12 cellular contexts compared by ENCODE assay signal in the genomic region with DNA sequence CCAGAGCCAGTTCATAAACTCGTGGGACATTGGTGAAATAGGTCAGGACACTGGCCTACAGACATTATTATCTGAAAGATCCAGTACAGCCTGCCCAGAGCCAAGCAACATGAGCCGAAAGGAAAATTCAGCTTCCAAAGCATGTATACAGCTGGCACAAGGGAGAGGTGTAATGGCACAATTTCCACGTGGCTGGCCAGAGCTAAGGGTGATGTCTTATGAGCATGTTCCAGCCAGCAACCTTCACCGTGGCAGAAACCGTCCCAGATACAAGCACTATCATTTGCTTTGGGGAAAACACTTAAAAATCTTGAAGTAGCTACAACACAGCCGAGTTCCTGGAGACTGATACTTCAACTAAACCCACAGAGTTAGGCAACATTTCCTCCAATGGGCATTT. TPM values are rescaled to one million over a fixed set of nuclear protein-coding genes. Genes with fewer than 3 reads are reported as not detected.
DNase-seq lines count a peak whose midpoint lies in the region; ATAC-seq and TF ChIP-seq lines count a peak whose summit lies in the region.
"Had no signal": no experiment of that assay in that cellular context is flagged by ENCODE, and none has a peak within 500 bp of the region (broad histone marks: within the 10 kb centered on the region; RNA-seq: fewer than 3 reads in every experiment).

No MANE protein-coding gene starts in this region.

- ATAC-seq in activated T-cell treated with anti-CD3 and anti-CD28 coated beads, Interleukin-2, amount 50 U/mL, for 4 hours, result no peak
- ATAC-seq in GM19397 (IDR thresholded peaks at IDR 0.05; ENCODE audit: unreplicated experiment) (no peak), left colon (no peak)
- ATAC-seq: body of pancreas had no signal

- H3K27ac ChIP-seq in dorsolateral prefrontal cortex, result peak overlapping the region in 52 of 59 donors; percentile 5 to 98 (median 62)
- H3K27ac ChIP-seq: body of pancreas, epithelial cell of prostate had no signal

- no peak overlapping the region for H3K4me3 ChIP-seq in dorsolateral prefrontal cortex
- H3K4me3 ChIP-seq: body of pancreas had no signal

- peak overlapping the region; percentile 51 for H3K27ac Mint-ChIP-seq in activated T-cell treated with anti-CD3 and anti-CD28 coated beads, Interleukin-2, amount 50 U/mL, for 24 hours
- H3K27ac Mint-ChIP-seq in nephron (peak overlapping the region; percentile 75 to 94 (median 84)), type B pancreatic cell (peak overlapping the region; percentile 39)
- H3K27ac Mint-ChIP-seq: stimulated activated naive CD8-positive, alpha-beta T cell treated with anti-CD3 and anti-CD28 coated beads, Interleukin-15, Interleukin-2, amounts not matched to agents 100 ng/mL and 50 ng/mL, for 24 hours had no signal

- H3K4me1 Mint-ChIP-seq in activated T-cell treated with anti-CD3 and anti-CD28 coated beads, Interleukin-2, amount 50 U/mL, for 24 hours (ENCODE audit: low read depth), result peaks cover 52% of the 10 kb centered on the region
- peaks cover 50% of the 10 kb centered on the region for H3K4me1 Mint-ChIP-seq in activated T-cell treated with anti-CD3 and anti-CD28 coated beads, Interleukin-2, amount 50 U/mL, for 4 hours (ENCODE audit: low read depth)
- H3K4me1 Mint-ChIP-seq in nephron (peaks cover 75% of the 10 kb centered on the region), type B pancreatic cell (ENCODE audit: unreplicated experiment) (peaks cover 57% of the 10 kb centered on the region)

- no peaks in the 10 kb centered on the region for H3K9me3 Mint-ChIP-seq in activated T-cell treated with anti-CD3 and anti-CD28 coated beads, Interleukin-2, amount 50 U/mL, for 24 hours
- no peaks in the 10 kb centered on the region for H3K9me3 Mint-ChIP-seq in activated T-cell treated with anti-CD3 and anti-CD28 coated beads, Interleukin-2, amount 50 U/mL, for 4 hours
- H3K9me3 Mint-ChIP-seq in nephron, result no peaks in the 10 kb centered on the region
- no peaks in the 10 kb centered on the region for H3K9me3 Mint-ChIP-seq in type B pancreatic cell
- H3K9me3 Mint-ChIP-seq: neural crest cell; stimulated activated naive CD8-positive, alpha-beta T cell treated with anti-CD3 and anti-CD28 coated beads, Interleukin-15, Interleukin-2, amounts not matched to agents 100 ng/mL and 50 ng/mL, for 24 hours had no signal

- no peak for TF ChIP-seq CTCF in dorsolateral prefrontal cortex (IDR thresholded peaks at IDR 0.05 in 54 of 56, conservative IDR thresholded peaks at IDR 0.05 in 2 of 56; ENCODE audit: low read depth in 1 of 56, partially characterized antibody in 56 of 56)
- no peak for TF ChIP-seq CTCF in nephron (IDR thresholded peaks at IDR 0.05; ENCODE audit: unreplicated experiment in 3 of 3)
- no peak for TF ChIP-seq CTCF in type B pancreatic cell (conservative IDR thresholded peaks at IDR 0.05)

- no peaks in the 10 kb centered on the region for H3K36me3 Mint-ChIP-seq in activated T-cell treated with anti-CD3 and anti-CD28 coated beads, Interleukin-2, amount 50 U/mL, for 24 hours (ENCODE audit: low read depth)
- no peaks in the 10 kb centered on the region for H3K36me3 Mint-ChIP-seq in activated T-cell treated with anti-CD3 and anti-CD28 coated beads, Interleukin-2, amount 50 U/mL, for 4 hours (ENCODE audit: insufficient read depth)
- H3K36me3 Mint-ChIP-seq in nephron (ENCODE audit: low read depth) (no peaks in the 10 kb centered on the region), type B pancreatic cell (no peaks in the 10 kb centered on the region)

- intact Hi-C loops in dorsolateral prefrontal cortex (cut with DNase I) (no loop called here), left colon (cut with DNase I, micrococcal nuclease) (no loop called here)

- no peaks in the 10 kb centered on the region for H3K27me3 ChIP-seq in dorsolateral prefrontal cortex
- H3K27me3 ChIP-seq: body of pancreas had no signal

- no peak for DNase-seq in activated T-cell treated with anti-CD3 and anti-CD28 coated beads, Interleukin-2, amount 50 U/mL, for 24 hours
- DNase-seq in activated T-cell treated with anti-CD3 and anti-CD28 coated beads, Interleukin-2, amount 50 U/mL, for 4 hours, result no peak
- DNase-seq in dorsolateral prefrontal cortex (no peak), type B pancreatic cell (ENCODE audit: extremely low spot score, unreplicated experiment) (no peak), OCI-M2 (lab: John Stamatoyannopoulos, UW; ENCODE audit: unreplicated experiment) (no peak), left colon (no peak)
- DNase-seq: body of pancreas had no signal

- no peaks in the 10 kb centered on the region for H3K27me3 Mint-ChIP-seq in activated T-cell treated with anti-CD3 and anti-CD28 coated beads, Interleukin-2, amount 50 U/mL, for 24 hours
- no peaks in the 10 kb centered on the region for H3K27me3 Mint-ChIP-seq in activated T-cell treated with anti-CD3 and anti-CD28 coated beads, Interleukin-2, amount 50 U/mL, for 4 hours (ENCODE audit: low read depth)
- H3K27me3 Mint-ChIP-seq in nephron (ENCODE audit: low read depth) (peaks cover 3% of the 10 kb centered on the region), type B pancreatic cell (no peaks in the 10 kb centered on the region)
- H3K27me3 Mint-ChIP-seq: stimulated activated naive CD8-positive, alpha-beta T cell treated with anti-CD3 and anti-CD28 coated beads, Interleukin-15, Interleukin-2, amounts not matched to agents 100 ng/mL and 50 ng/mL, for 24 hours had no signal

- no peak overlapping the region for H3K4me3 Mint-ChIP-seq in activated T-cell treated with anti-CD3 and anti-CD28 coated beads, Interleukin-2, amount 50 U/mL, for 24 hours
- no peak overlapping the region for H3K4me3 Mint-ChIP-seq in activated T-cell treated with anti-CD3 and anti-CD28 coated beads, Interleukin-2, amount 50 U/mL, for 4 hours
- H3K4me3 Mint-ChIP-seq in nephron (no peak overlapping the region), type B pancreatic cell (no peak overlapping the region)
- H3K4me3 Mint-ChIP-seq: neural crest cell; stimulated activated naive CD8-positive, alpha-beta T cell treated with anti-CD3 and anti-CD28 coated beads, Interleukin-15, Interleukin-2, amounts not matched to agents 100 ng/mL and 50 ng/mL, for 24 hours had no signal

RNA-seq across cellular contexts. Expression of a gene that starts 44.6 kb away (rescaled TPM):
- 10 to 100 TPM; 41.3 to 59.7 (median 47.7) TPM for total RNA-seq in activated T-cell treated with anti-CD3 and anti-CD28 coated beads, Interleukin-2, amount 50 U/mL, for 4 hours
- 100 to 1,000 TPM in 112 of 120 experiments, 10 to 100 TPM in 8; 87.2 to 202 (median 122) TPM for total RNA-seq in dorsolateral prefrontal cortex
- 87.9 and 103 TPM in 2 replicates for total RNA-seq in type B pancreatic cell (ENCODE audit: low replicate concordance)
- total RNA-seq in left colon, result 100 to 1,000 TPM in 1 of 2 donors, 10 to 100 TPM in 1; 85.6 to 128 TPM

RNA-seq across cellular contexts. Expression of a gene that starts 53.1 kb away (rescaled TPM):
- total RNA-seq in activated T-cell treated with anti-CD3 and anti-CD28 coated beads, Interleukin-2, amount 50 U/mL, for 4 hours, result 10 to 100 TPM; 16.8 to 19.0 (median 17.5) TPM
- total RNA-seq in dorsolateral prefrontal cortex (10 to 100 TPM in 39 of 120 experiments, 1 to 10 TPM in 81; 1.8 to 27.0 (median 7.9) TPM), type B pancreatic cell (ENCODE audit: low replicate concordance) (0.31 and 0.48 TPM in 2 replicates), left colon (1 to 10 TPM; 1.3 to 5.1 TPM)
